ENCODE assay signal across 8 cellular contexts in the genomic region with DNA sequence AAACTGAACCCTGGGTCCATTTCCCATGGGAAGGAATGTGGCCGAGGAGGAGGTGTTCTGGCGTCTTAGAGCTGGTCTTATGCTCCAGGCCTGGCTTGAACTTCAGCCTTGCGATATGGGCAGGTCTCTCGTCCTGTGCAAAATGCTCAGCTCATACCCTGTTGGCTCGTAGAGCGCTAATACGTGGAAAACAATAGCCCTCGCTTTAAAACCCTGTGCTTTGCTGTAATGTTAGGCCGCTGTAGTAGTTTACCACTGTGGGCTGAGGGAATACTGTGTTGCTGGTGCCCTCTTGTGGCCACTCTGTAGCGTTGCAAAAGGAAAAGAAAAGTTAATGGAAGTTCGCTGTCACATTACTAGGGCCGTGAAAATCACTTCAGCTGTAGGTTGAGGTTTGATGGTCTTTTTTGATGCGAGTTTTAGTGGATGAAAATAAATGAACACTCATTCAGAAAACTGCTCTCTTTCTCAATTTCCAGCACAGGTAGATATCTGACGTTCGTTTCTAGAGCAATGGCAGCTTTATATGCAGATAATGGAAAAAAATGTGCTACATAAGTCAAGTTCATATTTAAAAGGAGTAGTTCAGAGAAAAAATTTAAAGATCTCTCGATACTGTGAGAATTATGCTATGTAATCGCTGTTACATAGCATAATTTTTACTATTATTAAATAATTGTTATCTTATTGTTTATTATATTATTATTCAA.
A peak's percentile ranks its signal among the peaks of the same experiment; 100 is the strongest.
DNase-seq lines count a peak whose midpoint lies in the region; ATAC-seq, FAIRE-seq and TF ChIP-seq lines count a peak whose summit lies in the region.

No MANE protein-coding gene starts in this region.

- no peak overlapping the region for H2BK20ac ChIP-seq in H1 (ENCODE audit: low read length)

- H3K18ac ChIP-seq in H1 (ENCODE audit: extremely low read depth, low read length): peak overlapping the region; percentile 39; the same call in 1 of the 2 replicates

- no peak overlapping the region for H3K9ac ChIP-seq in H1 (replicated peaks in 1 of 4; ENCODE audit: extremely low read depth in 1 of 4, low read depth in 3 of 4, low read length in 3 of 4)

- TF ChIP-seq EP300 in H1 (IDR thresholded peaks at IDR 0.05; ENCODE audit: borderline replicate concordance in 1 of 2, low read depth in 2 of 2, low read length in 2 of 2): no peak

- H3K36me3 ChIP-seq in CD4-positive, alpha-beta memory T cell (ENCODE audit: insufficient read depth, low read length): no peaks in the 10 kb centered on the region
- no peaks in the 10 kb centered on the region for H3K36me3 ChIP-seq in H1 (ENCODE audit: control insufficient read depth in 2 of 4, insufficient read depth in 4 of 4, low read length in 3 of 4)

- no peak overlapping the region for H2BK12ac ChIP-seq in H1 (ENCODE audit: low read depth, low read length)

- no peak overlapping the region for H3K4me3 Mint-ChIP-seq in CD4-positive, alpha-beta memory T cell
- H3K4me3 Mint-ChIP-seq in stimulated activated naive B cell treated with anti-CD40 and anti-IgM and Interleukin-4, amounts not matched to agents 10 μg/mL and 1 μg/mL and 100 μg/mL, for 72 hours: no peak overlapping the region

- H2AK5ac ChIP-seq in H1 (ENCODE audit: low read depth, low read length): no peak overlapping the region

- H3K4me1 ChIP-seq in CD4-positive, alpha-beta memory T cell (ENCODE audit: insufficient read depth, low read length): no peaks in the 10 kb centered on the region
- H3K4me1 ChIP-seq in H1 (replicated peaks in 1 of 4; ENCODE audit: control insufficient read depth in 3 of 4, insufficient read depth in 4 of 4, low read length in 3 of 4): no peaks in the 10 kb centered on the region

- no peak overlapping the region for H2BK120ac ChIP-seq in H1 (replicated peaks; ENCODE audit: low read depth, low read length)

- CTCF ChIA-PET in CD4-positive, alpha-beta memory T cell (lab: Charles Lee; ENCODE audit: partially characterized antibody): interaction anchor here (0.6 to 8.0 kb wide), 30 partner anchors 9 to 1295 kb away, joined by 3 to 246 read pairs (median 4); partner anchors contain the start of gene MCTP2
- CTCF ChIA-PET in H1 (lab: Charles Lee; ENCODE audit: partially characterized antibody): interaction anchor here (0.5 to 8.7 kb wide), 42 partner anchors 8 to 1804 kb away, joined by 3 to 194 read pairs (median 5); partner anchors contain the start of gene MCTP2

- no peaks in the 10 kb centered on the region for H3K9me3 ChIP-seq in CD4-positive, alpha-beta memory T cell (ENCODE audit: control insufficient read depth in 1 of 2, low read length in 2 of 2)
- no peaks in the 10 kb centered on the region for H3K9me3 ChIP-seq in H1 (ENCODE audit: insufficient read depth in 2 of 2, low read depth in 1 of 2, low read length in 1 of 2)

- TF ChIP-seq RAD21 in H1 (IDR thresholded peaks at IDR 0.05 in 1 of 2, conservative IDR thresholded peaks at IDR 0.05 in 1 of 2; ENCODE audit: low read depth in 2 of 2, low read length in 2 of 2): peak; percentile 94 to 98

- peak overlapping the region; percentile 93 for H2AFZ ChIP-seq in H1 (ENCODE audit: low read length)

- no peak overlapping the region for H3K4ac ChIP-seq in H1 (replicated peaks; ENCODE audit: insufficient read length, low read depth, low read length)

- H3K14ac ChIP-seq in H1 (ENCODE audit: insufficient read length): no peak overlapping the region

- H3K4me3 ChIP-seq in CD4-positive, alpha-beta memory T cell (ENCODE audit: low read length in 2 of 2): no peak overlapping the region
- no peak overlapping the region for H3K4me3 ChIP-seq in H1 (ENCODE audit: extremely low read depth in 1 of 4, insufficient read depth in 2 of 4, low read depth in 3 of 4, low read length in 4 of 4)

- TF ChIP-seq POLR2A in H1 (IDR thresholded peaks at IDR 0.05; ENCODE audit: control extremely low read depth in 1 of 2, low read depth in 2 of 2, low read length in 2 of 2): no peak

- H4K20me1 ChIP-seq in H1 (replicated peaks in 1 of 2; ENCODE audit: control insufficient read depth in 1 of 2, insufficient read depth in 2 of 2, low read length in 2 of 2): no peaks in the 10 kb centered on the region

- DNase-seq in CD4-positive, alpha-beta memory T cell: peak; percentile 38 to 55 (median 45)
- peak; percentile 13 to 80 for DNase-seq in NCI-H526 (lab: John Stamatoyannopoulos, UW)
- DNase-seq in activated CD4-positive, alpha-beta T cell treated with anti-CD3 and anti-CD28 coated beads, Interleukin-2, amount 50 U/mL, for 1 hour: peak; percentile 40
- DNase-seq in H1 (ENCODE audit: low read depth in 1 of 2, low spot score in 2 of 2): peak; percentile 19 to 54
- peak; percentile 13 for DNase-seq in middle frontal gyrus (ENCODE audit: extremely low spot score, low spot score)
- peak; percentile 41 for DNase-seq in stimulated activated naive B cell treated with anti-CD40 and anti-IgM and Interleukin-4, amounts not matched to agents 10 μg/mL and 1 μg/mL and 100 μg/mL, for 72 hours

- H2BK15ac ChIP-seq in H1 (ENCODE audit: low read length): no peak overlapping the region

- H3K27ac ChIP-seq in CD4-positive, alpha-beta memory T cell (ENCODE audit: low read depth, low read length): no peak overlapping the region
- H3K27ac ChIP-seq in H1 (ENCODE audit: low read depth, low read length): no peak overlapping the region

- H2BK5ac ChIP-seq in H1 (ENCODE audit: low read depth, low read length): no peak overlapping the region

- no peak overlapping the region for H3K23ac ChIP-seq in H1 (ENCODE audit: insufficient read length)

- ATAC-seq in GM19324 (IDR thresholded peaks at IDR 0.05; ENCODE audit: low FRiP score, unreplicated experiment): peak; percentile 75
- ATAC-seq in HG03378 (IDR thresholded peaks at IDR 0.05; ENCODE audit: unreplicated experiment): peak; percentile 89
- ATAC-seq in stimulated activated naive B cell treated with anti-CD40 and anti-IgM and Interleukin-4, amounts not matched to agents 10 μg/mL and 1 μg/mL and 100 μg/mL, for 72 hours (replicated peaks): peak; percentile 94 to 95

- TF ChIP-seq CTCF in H1 (IDR thresholded peaks at IDR 0.05; ENCODE audit: control extremely low read depth in 1 of 3, insufficient read depth in 1 of 3, low read depth in 1 of 3, low read length in 3 of 3): peak; percentile 45 to 91 (median 89)

- H4K5ac ChIP-seq in H1 (ENCODE audit: insufficient read length, low read depth, low read length): no peak overlapping the region

- intact Hi-C loops in CD4-positive, alpha-beta memory T cell (cut with micrococcal nuclease): loop anchor here (1.0 to 5.0 kb wide), 3 partner anchors 93 to 1294 kb away; partner anchors contain the start of genes MCTP2 and RGMA

- H3K36me3 Mint-ChIP-seq in CD4-positive, alpha-beta memory T cell: peaks cover 1 to 7% of the 10 kb centered on the region in 2 donors
- peaks cover 10 to 35% of the 10 kb centered on the region in 2 donors for H3K36me3 Mint-ChIP-seq in stimulated activated naive B cell treated with anti-CD40 and anti-IgM and Interleukin-4, amounts not matched to agents 10 μg/mL and 1 μg/mL and 100 μg/mL, for 72 hours

- no peak overlapping the region for H4K91ac ChIP-seq in H1 (replicated peaks; ENCODE audit: insufficient read length, low read length)

- POLR2A ChIA-PET in CD4-positive, alpha-beta memory T cell (lab: Charles Lee; ENCODE audit: partially characterized antibody): interaction anchor here (0.6 to 1.6 kb wide), 2 partner anchors 160 to 1237 kb away, joined by 3 to 11 read pairs; no protein-coding TSS in a partner anchor
- POLR2A ChIA-PET in H1 (lab: Charles Lee; ENCODE audit: partially characterized antibody): no interaction called here

- H3K79me1 ChIP-seq in H1 (ENCODE audit: low read depth, low read length): no peaks in the 10 kb centered on the region

- H3K23me2 ChIP-seq in H1 (ENCODE audit: low read depth, low read length): no peaks in the 10 kb centered on the region

- no peaks in the 10 kb centered on the region for H3K9me3 Mint-ChIP-seq in CD4-positive, alpha-beta memory T cell
- H3K9me3 Mint-ChIP-seq in stimulated activated naive B cell treated with anti-CD40 and anti-IgM and Interleukin-4, amounts not matched to agents 10 μg/mL and 1 μg/mL and 100 μg/mL, for 72 hours: no peaks in the 10 kb centered on the region

- no peaks in the 10 kb centered on the region for H3K79me2 ChIP-seq in H1 (ENCODE audit: control insufficient read depth in 1 of 2, insufficient read depth in 2 of 2, low read length in 2 of 2)

- peak overlapping the region in 4 of 7 donors; percentile 52 to 74 (median 57) for H3K27ac Mint-ChIP-seq in CD4-positive, alpha-beta memory T cell
- no peak overlapping the region for H3K27ac Mint-ChIP-seq in stimulated activated naive B cell treated with anti-CD40 and anti-IgM and Interleukin-4, amounts not matched to agents 10 μg/mL and 1 μg/mL and 100 μg/mL, for 72 hours

- H4K8ac ChIP-seq in H1 (ENCODE audit: extremely low read depth, insufficient read depth, low read length): peak overlapping the region; percentile 76

- whole genome bisulfite sequencing in H1 (ENCODE audit: extremely low coverage in 1 of 2, insufficient coverage in 1 of 2, insufficient read length in 1 of 2, insufficient replicate concordance in 2 of 2, low coverage in 1 of 2, low lambda C conversion rate in 2 of 2, missing lambda C conversion rate in 1 of 2), 2 experiments: 35% methylated on average over 17 of the region's 17 CpGs; no CpG with 5 or more reads in 1 of the 2 experiments

- no peak overlapping the region for H3K56ac ChIP-seq in H1 (replicated peaks; ENCODE audit: insufficient read length, low read depth, low read length)

- no peak overlapping the region; a peak in 1 of 4 replicates for H3K4me2 ChIP-seq in H1 (ENCODE audit: insufficient read depth in 1 of 2, low read depth in 2 of 2, low read length in 2 of 2)

- H3K27me3 ChIP-seq in CD4-positive, alpha-beta memory T cell (ENCODE audit: insufficient read depth, low read length): no peaks in the 10 kb centered on the region
- H3K27me3 ChIP-seq in H1 (replicated peaks in 1 of 4; ENCODE audit: control insufficient read depth in 3 of 4, extremely low read depth in 1 of 4, insufficient read depth in 3 of 4, low read length in 3 of 4): no peaks in the 10 kb centered on the region

- peaks cover 5 to 9% (median 6%) of the 10 kb centered on the region in 4 donors for H3K4me1 Mint-ChIP-seq in CD4-positive, alpha-beta memory T cell
- H3K4me1 Mint-ChIP-seq in stimulated activated naive B cell treated with anti-CD40 and anti-IgM and Interleukin-4, amounts not matched to agents 10 μg/mL and 1 μg/mL and 100 μg/mL, for 72 hours: peaks cover 19 to 30% of the 10 kb centered on the region in 2 donors

- FAIRE-seq in H1 (lab: Jason Lieb, UNC): peak; percentile 74

- H3K27me3 Mint-ChIP-seq in CD4-positive, alpha-beta memory T cell: no peaks in the 10 kb centered on the region
- no peaks in the 10 kb centered on the region for H3K27me3 Mint-ChIP-seq in stimulated activated naive B cell treated with anti-CD40 and anti-IgM and Interleukin-4, amounts not matched to agents 10 μg/mL and 1 μg/mL and 100 μg/mL, for 72 hours

TF ChIP-seq in H1, 55 proteins besides CTCF, POLR2A, EP300 and RAD21:
- 0 out of 2 replicates have a peak, but pooled peaks have one; percentile 58 for TF ChIP-seq YY1 (IDR thresholded peaks at IDR 0.05; ENCODE audit: low read depth, low read length)
- no peak for TF ChIP-seq ASH2L (IDR thresholded peaks at IDR 0.05; ENCODE audit: low read length)
- no peak for TF ChIP-seq SIX5 (IDR thresholded peaks at IDR 0.05; ENCODE audit: low read depth, low read length)
